16 cellular contexts compared by ENCODE assay signal in genomic region chr18:9495916-9496540, GRCh38.
"Had no signal": no experiment of that assay in that cellular context is flagged by ENCODE, and none has a peak within 500 bp of the region (broad histone marks: within the 10 kb centered on the region; RNA-seq: fewer than 3 reads in every experiment).

No MANE protein-coding gene starts in this region.

- H3K4me3 Mint-ChIP-seq: activated naive CD8-positive, alpha-beta T cell treated with anti-CD3 and anti-CD28 coated beads, Interleukin-2, amount 10 ng/mL, durations not matched to agents 7 days and 5 days; memory B cell had no signal

- H3K27ac Mint-ChIP-seq: activated naive CD8-positive, alpha-beta T cell treated with anti-CD3 and anti-CD28 coated beads, Interleukin-2, amount 10 ng/mL, durations not matched to agents 7 days and 5 days; memory B cell had no signal

- H3K27ac ChIP-seq: breast epithelium, left ventricle myocardium inferior, suprapubic skin had no signal

- DNase-seq: activated CD4-positive, alpha-beta T cell treated with anti-CD3 and anti-CD28 coated beads, Interleukin-2, amount 50 U/mL, for 1 hour; activated CD4-positive, CD25-positive, alpha-beta regulatory T cell; activated gamma-delta T cell; activated naive CD8-positive, alpha-beta T cell treated with anti-CD3 and anti-CD28 coated beads, Interleukin-2, amount 10 ng/mL, durations not matched to agents 7 days and 5 days; activated T-cell treated with anti-CD3 and anti-CD28 coated beads, Interleukin-2, amount 50 U/mL, for 1 hour; anterior cingulate cortex; dermis blood vessel endothelial cell; hippocampal formation; left ventricle myocardium inferior; stimulated activated CD4-positive, alpha-beta T cell treated with anti-CD3 and anti-CD28 coated beads, Interleukin-4, amount 100 ng/mL, for 1 hour; stimulated activated CD8-positive, alpha-beta memory T cell treated with anti-CD3 and anti-CD28 coated beads, Interleukin-4, amount 100 ng/mL, for 48 hours; stimulated activated naive CD8-positive, alpha-beta T cell treated with anti-CD3 and anti-CD28 coated beads, Interleukin-15, Interleukin-2, amounts not matched to agents 100 U/mL and 50 U/mL, for 24 hours; T-helper 1 cell had no signal

- H3K9me3 Mint-ChIP-seq: memory B cell had no signal

- H3K4me1 ChIP-seq: breast epithelium had no signal

- ATAC-seq: stimulated activated naive CD8-positive, alpha-beta T cell treated with anti-CD3 and anti-CD28 coated beads, Interleukin-15, Interleukin-2, amounts not matched to agents 100 U/mL and 50 U/mL, for 24 hours had no signal

- H3K27me3 Mint-ChIP-seq: activated naive CD8-positive, alpha-beta T cell treated with anti-CD3 and anti-CD28 coated beads, Interleukin-2, amount 10 ng/mL, durations not matched to agents 7 days and 5 days; memory B cell had no signal

- H3K4me3 ChIP-seq: breast epithelium, left ventricle myocardium inferior, suprapubic skin had no signal

- H3K27me3 ChIP-seq: breast epithelium, suprapubic skin had no signal

- H3K9me3 ChIP-seq: breast epithelium, left ventricle myocardium inferior, suprapubic skin had no signal

- H3K36me3 ChIP-seq: breast epithelium, left ventricle myocardium inferior, suprapubic skin had no signal
